1 cellular context compared by ENCODE assay signal in genomic region chr11:64224151-64224890, GRCh38.
TF ChIP-seq lines count a peak whose summit lies in the region.

No MANE protein-coding gene starts in this region.

TF ChIP-seq in K562, 482 proteins besides CTCF, POLR2A, EP300 and RAD21 (continued from another document):
- TF ChIP-seq, protein P1, sequence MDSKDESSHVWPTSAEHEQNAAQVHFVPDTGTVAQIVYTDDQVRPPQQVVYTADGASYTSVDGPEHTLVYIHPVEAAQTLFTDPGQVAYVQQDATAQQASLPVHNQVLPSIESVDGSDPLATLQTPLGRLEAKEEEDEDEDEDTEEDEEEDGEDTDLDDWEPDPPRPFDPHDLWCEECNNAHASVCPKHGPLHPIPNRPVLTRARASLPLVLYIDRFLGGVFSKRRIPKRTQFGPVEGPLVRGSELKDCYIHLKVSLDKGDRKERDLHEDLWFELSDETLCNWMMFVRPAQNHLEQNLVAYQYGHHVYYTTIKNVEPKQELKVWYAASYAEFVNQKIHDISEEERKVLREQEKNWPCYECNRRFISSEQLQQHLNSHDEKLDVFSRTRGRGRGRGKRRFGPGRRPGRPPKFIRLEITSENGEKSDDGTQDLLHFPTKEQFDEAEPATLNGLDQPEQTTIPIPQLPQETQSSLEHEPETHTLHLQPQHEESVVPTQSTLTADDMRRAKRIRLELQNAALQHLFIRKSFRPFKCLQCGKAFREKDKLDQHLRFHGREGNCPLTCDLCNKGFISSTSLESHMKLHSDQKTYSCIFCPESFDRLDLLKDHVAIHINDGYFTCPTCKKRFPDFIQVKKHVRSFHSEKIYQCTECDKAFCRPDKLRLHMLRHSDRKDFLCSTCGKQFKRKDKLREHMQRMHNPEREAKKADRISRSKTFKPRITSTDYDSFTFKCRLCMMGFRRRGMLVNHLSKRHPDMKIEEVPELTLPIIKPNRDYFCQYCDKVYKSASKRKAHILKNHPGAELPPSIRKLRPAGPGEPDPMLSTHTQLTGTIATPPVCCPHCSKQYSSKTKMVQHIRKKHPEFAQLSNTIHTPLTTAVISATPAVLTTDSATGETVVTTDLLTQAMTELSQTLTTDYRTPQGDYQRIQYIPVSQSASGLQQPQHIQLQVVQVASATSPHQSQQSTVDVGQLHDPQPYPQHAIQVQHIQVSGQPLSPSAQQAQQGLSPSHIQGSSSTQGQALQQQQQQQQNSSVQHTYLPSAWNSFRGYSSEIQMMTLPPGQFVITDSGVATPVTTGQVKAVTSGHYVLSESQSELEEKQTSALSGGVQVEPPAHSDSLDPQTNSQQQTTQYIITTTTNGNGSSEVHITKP (IDR thresholded peaks at IDR 0.05; ENCODE audit: partially characterized antibody): no peak
- TF ChIP-seq ZNF282 (CRISPR knock-in tag; IDR thresholded peaks at IDR 0.05) (no peak), THAP7 (CRISPR knock-in tag; IDR thresholded peaks at IDR 0.05) (0 out of 2 replicates have a peak, but pooled peaks have one; percentile 26), E2F3 (CRISPR knock-in tag; IDR thresholded peaks at IDR 0.05) (0 out of 2 replicates have a peak, but pooled peaks have one; percentile 25), TBL1XR1 (IDR thresholded peaks at IDR 0.05; ENCODE audit: low read length in 2 of 2) (no peak), RBFOX2 (IDR thresholded peaks at IDR 0.05; ENCODE audit: low read depth, low read length) (peak; percentile 68; the same call in 1 of the 2 replicates), PCBP2 (IDR thresholded peaks at IDR 0.05; ENCODE audit: low read depth, low read length, poor library complexity, severe bottlenecking) (no peak), PHTF2 (CRISPR knock-in tag; IDR thresholded peaks at IDR 0.05) (no peak), TAF9B (IDR thresholded peaks at IDR 0.05; ENCODE audit: partially characterized antibody) (no peak), POLR2AphosphoS5 (IDR thresholded peaks at IDR 0.05; ENCODE audit: control insufficient read depth, insufficient read depth, low read depth, low read length) (peak; percentile 55), PRMT5 (CRISPR knock-in tag; IDR thresholded peaks at IDR 0.05) (no peak), ZNF277 (CRISPR knock-in tag; IDR thresholded peaks at IDR 0.05; ENCODE audit: borderline replicate concordance) (no peak), BRCA1 (IDR thresholded peaks at IDR 0.05) (no peak), BRCA1 (CRISPR knock-in tag; IDR thresholded peaks at IDR 0.05) (no peak), JUNB (CRISPR knock-in tag; conservative IDR thresholded peaks at IDR 0.05) (no peak), PCBP1 (IDR thresholded peaks at IDR 0.05; ENCODE audit: low read depth, low read length, poor library complexity, severe bottlenecking) (no peak), ZNF12 (CRISPR knock-in tag; IDR thresholded peaks at IDR 0.05) (no peak)
- TF ChIP-seq, protein P2, sequence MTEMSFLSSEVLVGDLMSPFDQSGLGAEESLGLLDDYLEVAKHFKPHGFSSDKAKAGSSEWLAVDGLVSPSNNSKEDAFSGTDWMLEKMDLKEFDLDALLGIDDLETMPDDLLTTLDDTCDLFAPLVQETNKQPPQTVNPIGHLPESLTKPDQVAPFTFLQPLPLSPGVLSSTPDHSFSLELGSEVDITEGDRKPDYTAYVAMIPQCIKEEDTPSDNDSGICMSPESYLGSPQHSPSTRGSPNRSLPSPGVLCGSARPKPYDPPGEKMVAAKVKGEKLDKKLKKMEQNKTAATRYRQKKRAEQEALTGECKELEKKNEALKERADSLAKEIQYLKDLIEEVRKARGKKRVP (CRISPR knock-in tag; IDR thresholded peaks at IDR 0.05): no peak
- TF ChIP-seq, protein P3, sequence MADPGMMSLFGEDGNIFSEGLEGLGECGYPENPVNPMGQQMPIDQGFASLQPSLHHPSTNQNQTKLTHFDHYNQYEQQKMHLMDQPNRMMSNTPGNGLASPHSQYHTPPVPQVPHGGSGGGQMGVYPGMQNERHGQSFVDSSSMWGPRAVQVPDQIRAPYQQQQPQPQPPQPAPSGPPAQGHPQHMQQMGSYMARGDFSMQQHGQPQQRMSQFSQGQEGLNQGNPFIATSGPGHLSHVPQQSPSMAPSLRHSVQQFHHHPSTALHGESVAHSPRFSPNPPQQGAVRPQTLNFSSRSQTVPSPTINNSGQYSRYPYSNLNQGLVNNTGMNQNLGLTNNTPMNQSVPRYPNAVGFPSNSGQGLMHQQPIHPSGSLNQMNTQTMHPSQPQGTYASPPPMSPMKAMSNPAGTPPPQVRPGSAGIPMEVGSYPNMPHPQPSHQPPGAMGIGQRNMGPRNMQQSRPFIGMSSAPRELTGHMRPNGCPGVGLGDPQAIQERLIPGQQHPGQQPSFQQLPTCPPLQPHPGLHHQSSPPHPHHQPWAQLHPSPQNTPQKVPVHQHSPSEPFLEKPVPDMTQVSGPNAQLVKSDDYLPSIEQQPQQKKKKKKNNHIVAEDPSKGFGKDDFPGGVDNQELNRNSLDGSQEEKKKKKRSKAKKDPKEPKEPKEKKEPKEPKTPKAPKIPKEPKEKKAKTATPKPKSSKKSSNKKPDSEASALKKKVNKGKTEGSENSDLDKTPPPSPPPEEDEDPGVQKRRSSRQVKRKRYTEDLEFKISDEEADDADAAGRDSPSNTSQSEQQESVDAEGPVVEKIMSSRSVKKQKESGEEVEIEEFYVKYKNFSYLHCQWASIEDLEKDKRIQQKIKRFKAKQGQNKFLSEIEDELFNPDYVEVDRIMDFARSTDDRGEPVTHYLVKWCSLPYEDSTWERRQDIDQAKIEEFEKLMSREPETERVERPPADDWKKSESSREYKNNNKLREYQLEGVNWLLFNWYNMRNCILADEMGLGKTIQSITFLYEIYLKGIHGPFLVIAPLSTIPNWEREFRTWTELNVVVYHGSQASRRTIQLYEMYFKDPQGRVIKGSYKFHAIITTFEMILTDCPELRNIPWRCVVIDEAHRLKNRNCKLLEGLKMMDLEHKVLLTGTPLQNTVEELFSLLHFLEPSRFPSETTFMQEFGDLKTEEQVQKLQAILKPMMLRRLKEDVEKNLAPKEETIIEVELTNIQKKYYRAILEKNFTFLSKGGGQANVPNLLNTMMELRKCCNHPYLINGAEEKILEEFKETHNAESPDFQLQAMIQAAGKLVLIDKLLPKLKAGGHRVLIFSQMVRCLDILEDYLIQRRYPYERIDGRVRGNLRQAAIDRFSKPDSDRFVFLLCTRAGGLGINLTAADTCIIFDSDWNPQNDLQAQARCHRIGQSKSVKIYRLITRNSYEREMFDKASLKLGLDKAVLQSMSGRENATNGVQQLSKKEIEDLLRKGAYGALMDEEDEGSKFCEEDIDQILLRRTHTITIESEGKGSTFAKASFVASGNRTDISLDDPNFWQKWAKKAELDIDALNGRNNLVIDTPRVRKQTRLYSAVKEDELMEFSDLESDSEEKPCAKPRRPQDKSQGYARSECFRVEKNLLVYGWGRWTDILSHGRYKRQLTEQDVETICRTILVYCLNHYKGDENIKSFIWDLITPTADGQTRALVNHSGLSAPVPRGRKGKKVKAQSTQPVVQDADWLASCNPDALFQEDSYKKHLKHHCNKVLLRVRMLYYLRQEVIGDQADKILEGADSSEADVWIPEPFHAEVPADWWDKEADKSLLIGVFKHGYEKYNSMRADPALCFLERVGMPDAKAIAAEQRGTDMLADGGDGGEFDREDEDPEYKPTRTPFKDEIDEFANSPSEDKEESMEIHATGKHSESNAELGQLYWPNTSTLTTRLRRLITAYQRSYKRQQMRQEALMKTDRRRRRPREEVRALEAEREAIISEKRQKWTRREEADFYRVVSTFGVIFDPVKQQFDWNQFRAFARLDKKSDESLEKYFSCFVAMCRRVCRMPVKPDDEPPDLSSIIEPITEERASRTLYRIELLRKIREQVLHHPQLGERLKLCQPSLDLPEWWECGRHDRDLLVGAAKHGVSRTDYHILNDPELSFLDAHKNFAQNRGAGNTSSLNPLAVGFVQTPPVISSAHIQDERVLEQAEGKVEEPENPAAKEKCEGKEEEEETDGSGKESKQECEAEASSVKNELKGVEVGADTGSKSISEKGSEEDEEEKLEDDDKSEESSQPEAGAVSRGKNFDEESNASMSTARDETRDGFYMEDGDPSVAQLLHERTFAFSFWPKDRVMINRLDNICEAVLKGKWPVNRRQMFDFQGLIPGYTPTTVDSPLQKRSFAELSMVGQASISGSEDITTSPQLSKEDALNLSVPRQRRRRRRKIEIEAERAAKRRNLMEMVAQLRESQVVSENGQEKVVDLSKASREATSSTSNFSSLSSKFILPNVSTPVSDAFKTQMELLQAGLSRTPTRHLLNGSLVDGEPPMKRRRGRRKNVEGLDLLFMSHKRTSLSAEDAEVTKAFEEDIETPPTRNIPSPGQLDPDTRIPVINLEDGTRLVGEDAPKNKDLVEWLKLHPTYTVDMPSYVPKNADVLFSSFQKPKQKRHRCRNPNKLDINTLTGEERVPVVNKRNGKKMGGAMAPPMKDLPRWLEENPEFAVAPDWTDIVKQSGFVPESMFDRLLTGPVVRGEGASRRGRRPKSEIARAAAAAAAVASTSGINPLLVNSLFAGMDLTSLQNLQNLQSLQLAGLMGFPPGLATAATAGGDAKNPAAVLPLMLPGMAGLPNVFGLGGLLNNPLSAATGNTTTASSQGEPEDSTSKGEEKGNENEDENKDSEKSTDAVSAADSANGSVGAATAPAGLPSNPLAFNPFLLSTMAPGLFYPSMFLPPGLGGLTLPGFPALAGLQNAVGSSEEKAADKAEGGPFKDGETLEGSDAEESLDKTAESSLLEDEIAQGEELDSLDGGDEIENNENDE (IDR thresholded peaks at IDR 0.05; ENCODE audit: low read depth, low read length): peak; percentile 13
- TF ChIP-seq, protein P4, sequence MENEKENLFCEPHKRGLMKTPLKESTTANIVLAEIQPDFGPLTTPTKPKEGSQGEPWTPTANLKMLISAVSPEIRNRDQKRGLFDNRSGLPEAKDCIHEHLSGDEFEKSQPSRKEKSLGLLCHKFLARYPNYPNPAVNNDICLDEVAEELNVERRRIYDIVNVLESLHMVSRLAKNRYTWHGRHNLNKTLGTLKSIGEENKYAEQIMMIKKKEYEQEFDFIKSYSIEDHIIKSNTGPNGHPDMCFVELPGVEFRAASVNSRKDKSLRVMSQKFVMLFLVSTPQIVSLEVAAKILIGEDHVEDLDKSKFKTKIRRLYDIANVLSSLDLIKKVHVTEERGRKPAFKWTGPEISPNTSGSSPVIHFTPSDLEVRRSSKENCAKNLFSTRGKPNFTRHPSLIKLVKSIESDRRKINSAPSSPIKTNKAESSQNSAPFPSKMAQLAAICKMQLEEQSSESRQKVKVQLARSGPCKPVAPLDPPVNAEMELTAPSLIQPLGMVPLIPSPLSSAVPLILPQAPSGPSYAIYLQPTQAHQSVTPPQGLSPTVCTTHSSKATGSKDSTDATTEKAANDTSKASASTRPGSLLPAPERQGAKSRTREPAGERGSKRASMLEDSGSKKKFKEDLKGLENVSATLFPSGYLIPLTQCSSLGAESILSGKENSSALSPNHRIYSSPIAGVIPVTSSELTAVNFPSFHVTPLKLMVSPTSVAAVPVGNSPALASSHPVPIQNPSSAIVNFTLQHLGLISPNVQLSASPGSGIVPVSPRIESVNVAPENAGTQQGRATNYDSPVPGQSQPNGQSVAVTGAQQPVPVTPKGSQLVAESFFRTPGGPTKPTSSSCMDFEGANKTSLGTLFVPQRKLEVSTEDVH (IDR thresholded peaks at IDR 0.05; ENCODE audit: low read depth, partially characterized antibody): peak; percentile 31
